Comparison of ENCODE assay signal across 1 cellular context in the genomic region with DNA sequence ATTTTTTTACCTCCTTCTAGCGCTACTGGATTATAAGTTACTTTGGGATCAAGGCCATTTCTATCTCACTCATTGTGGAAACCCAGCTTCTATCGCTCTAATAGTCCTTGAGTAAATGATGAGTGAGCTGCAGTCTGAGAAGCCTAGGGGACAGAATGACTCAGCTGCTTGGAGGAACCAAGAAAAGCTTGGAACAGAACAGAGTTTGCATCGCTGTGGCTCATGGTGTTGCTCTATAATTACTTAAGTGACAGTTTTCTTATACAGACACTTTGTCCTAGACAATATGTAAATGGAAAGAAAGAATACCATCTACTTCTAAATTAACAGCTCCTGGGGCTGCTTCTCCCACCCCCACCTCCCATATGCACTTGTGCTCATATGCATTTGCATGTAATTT.
TF ChIP-seq lines count a peak whose summit lies in the region.

No MANE protein-coding gene starts in this region.

TF ChIP-seq in SK-N-SH treated with all-trans-retinoic acid at 6 μM for 48 hours, 23 proteins besides CTCF, POLR2A, EP300 and RAD21 (continued from another document):
- TF ChIP-seq, protein P1, sequence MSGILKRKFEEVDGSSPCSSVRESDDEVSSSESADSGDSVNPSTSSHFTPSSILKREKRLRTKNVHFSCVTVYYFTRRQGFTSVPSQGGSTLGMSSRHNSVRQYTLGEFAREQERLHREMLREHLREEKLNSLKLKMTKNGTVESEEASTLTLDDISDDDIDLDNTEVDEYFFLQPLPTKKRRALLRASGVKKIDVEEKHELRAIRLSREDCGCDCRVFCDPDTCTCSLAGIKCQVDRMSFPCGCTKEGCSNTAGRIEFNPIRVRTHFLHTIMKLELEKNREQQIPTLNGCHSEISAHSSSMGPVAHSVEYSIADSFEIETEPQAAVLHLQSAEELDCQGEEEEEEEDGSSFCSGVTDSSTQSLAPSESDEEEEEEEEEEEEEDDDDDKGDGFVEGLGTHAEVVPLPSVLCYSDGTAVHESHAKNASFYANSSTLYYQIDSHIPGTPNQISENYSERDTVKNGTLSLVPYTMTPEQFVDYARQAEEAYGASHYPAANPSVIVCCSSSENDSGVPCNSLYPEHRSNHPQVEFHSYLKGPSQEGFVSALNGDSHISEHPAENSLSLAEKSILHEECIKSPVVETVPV (CRISPR knock-in tag; IDR thresholded peaks at IDR 0.05), result no peak
